Comparison of ENCODE assay signal across 8 cellular contexts in the genomic region with DNA sequence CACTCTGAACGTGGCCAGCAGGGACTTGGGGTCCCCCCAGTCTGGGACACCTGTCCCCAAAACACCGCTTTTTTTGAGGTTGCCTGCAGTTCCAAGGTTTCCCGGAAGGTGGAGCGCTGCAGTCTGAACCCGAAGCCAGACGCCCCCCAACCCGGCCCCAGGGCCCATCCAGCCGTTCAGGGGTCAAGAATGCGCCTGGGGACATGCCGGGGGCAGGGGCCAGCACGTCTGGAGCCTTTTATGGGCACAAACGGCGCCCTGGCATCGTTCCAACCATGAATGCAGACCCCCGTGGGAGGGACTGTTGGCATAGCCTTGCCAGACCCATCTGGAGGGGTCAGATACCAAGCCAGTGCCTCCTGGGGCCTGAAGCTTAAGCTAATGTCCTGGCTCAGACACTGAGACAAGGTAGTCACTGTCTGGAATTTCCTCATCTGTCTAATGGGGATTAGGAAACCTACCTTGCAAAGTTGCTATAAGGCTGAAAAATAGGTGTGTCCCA. TPM values are rescaled to one million over a fixed set of nuclear protein-coding genes. Genes with fewer than 3 reads are reported as not detected.
DNase-seq lines count a peak whose midpoint lies in the region; ATAC-seq and TF ChIP-seq lines count a peak whose summit lies in the region.

No MANE protein-coding gene starts in this region.

- H3K27ac Mint-ChIP-seq in CD8-positive, alpha-beta memory T cell: peak overlapping the region in 6 of 8 donors; percentile 30 to 93 (median 82)
- H3K27ac Mint-ChIP-seq in activated T-cell treated with anti-CD3 and anti-CD28 coated beads, Interleukin-2, amount 50 U/mL, for 24 hours: no peak overlapping the region

- H3K27me3 Mint-ChIP-seq in CD8-positive, alpha-beta memory T cell: peaks cover 8 to 18% of the 10 kb centered on the region in 2 donors
- peaks cover 34% of the 10 kb centered on the region for H3K27me3 Mint-ChIP-seq in activated T-cell treated with anti-CD3 and anti-CD28 coated beads, Interleukin-2, amount 50 U/mL, for 24 hours

- H3K36me3 Mint-ChIP-seq in CD8-positive, alpha-beta memory T cell: peaks cover 3 to 12% (median 8%) of the 10 kb centered on the region in 3 donors
- no peaks in the 10 kb centered on the region for H3K36me3 Mint-ChIP-seq in activated T-cell treated with anti-CD3 and anti-CD28 coated beads, Interleukin-2, amount 50 U/mL, for 24 hours (ENCODE audit: low read depth)

- TF ChIP-seq CTCF in LNCAP (IDR thresholded peaks at IDR 0.05) (peak; percentile 44), fibroblast of the aortic adventitia (IDR thresholded peaks at IDR 0.05; ENCODE audit: insufficient read depth, low read length) (peak; percentile 77)

- H3K9me3 ChIP-seq in CD8-positive, alpha-beta memory T cell (ENCODE audit: low read length): no peaks in the 10 kb centered on the region

- H3K4me3 ChIP-seq in CD8-positive, alpha-beta memory T cell (ENCODE audit: low read length): no peak overlapping the region
- no peak overlapping the region for H3K4me3 ChIP-seq in fibroblast of the aortic adventitia (ENCODE audit: low read depth, low read length)

- H3K4me1 Mint-ChIP-seq in CD8-positive, alpha-beta memory T cell: peaks cover 29 to 51% (median 36%) of the 10 kb centered on the region in 3 donors
- peaks cover 26% of the 10 kb centered on the region for H3K4me1 Mint-ChIP-seq in activated T-cell treated with anti-CD3 and anti-CD28 coated beads, Interleukin-2, amount 50 U/mL, for 24 hours (ENCODE audit: low read depth)

- peak overlapping the region in 3 of 7 donors; percentile 48 to 82 (median 58) for H3K4me3 Mint-ChIP-seq in CD8-positive, alpha-beta memory T cell
- no peak overlapping the region for H3K4me3 Mint-ChIP-seq in activated T-cell treated with anti-CD3 and anti-CD28 coated beads, Interleukin-2, amount 50 U/mL, for 24 hours

- peaks cover 14% of the 10 kb centered on the region for H3K27me3 ChIP-seq in CD8-positive, alpha-beta memory T cell (ENCODE audit: insufficient read depth, low read length, poor library complexity, severe bottlenecking)

- peak in 4 of 5 donors; percentile 41 to 73 (median 56) for DNase-seq in CD8-positive, alpha-beta memory T cell
- DNase-seq in activated T-cell treated with anti-CD3 and anti-CD28 coated beads, Interleukin-2, amount 50 U/mL, for 24 hours: peak; percentile 80
- DNase-seq in fibroblast of the aortic adventitia (ENCODE audit: low read depth): no peak
- DNase-seq in stimulated activated CD4-positive, alpha-beta T cell treated with anti-CD3 and anti-CD28 coated beads, Interleukin-2, amount 100 ng/mL, for 48 hours: peak; percentile 62 to 64

- H3K27ac ChIP-seq in CD8-positive, alpha-beta memory T cell (ENCODE audit: low read depth, low read length): no peak overlapping the region

- H3K4me1 ChIP-seq in CD8-positive, alpha-beta memory T cell (ENCODE audit: insufficient read depth, low read length): peaks cover 29% of the 10 kb centered on the region

- POLR2A ChIA-PET in CD8-positive, alpha-beta memory T cell (lab: Charles Lee): no interaction called here

- no peaks in the 10 kb centered on the region for H3K9me3 Mint-ChIP-seq in CD8-positive, alpha-beta memory T cell
- no peaks in the 10 kb centered on the region for H3K9me3 Mint-ChIP-seq in activated T-cell treated with anti-CD3 and anti-CD28 coated beads, Interleukin-2, amount 50 U/mL, for 24 hours

- CTCF ChIA-PET in CD8-positive, alpha-beta memory T cell (lab: Charles Lee): interaction anchor here (0.6 to 4.5 kb wide), 8 partner anchors 22 to 71 kb away, joined by 3 to 18 read pairs (median 4); no protein-coding TSS in a partner anchor

- ATAC-seq in HG03442 (IDR thresholded peaks at IDR 0.05; ENCODE audit: unreplicated experiment) (no peak), GM21390 (IDR thresholded peaks at IDR 0.05; ENCODE audit: unreplicated experiment) (no peak), GM21367 (IDR thresholded peaks at IDR 0.05; ENCODE audit: unreplicated experiment) (no peak)

- H3K36me3 ChIP-seq in CD8-positive, alpha-beta memory T cell (ENCODE audit: insufficient read depth, low read length): no peaks in the 10 kb centered on the region

RNA-seq across cellular contexts. Expression of gene S1PR5, which starts 6.9 kb away (rescaled TPM):
- 1 to 10 TPM; 1.5 to 1.8 TPM for total RNA-seq in CD8-positive, alpha-beta memory T cell
- polyA plus RNA-seq in CD8-positive, alpha-beta memory T cell: 90.3 TPM
- 0.27 and 0.41 TPM in 2 replicates for total RNA-seq in fibroblast of the aortic adventitia (ENCODE audit: low replicate concordance)

RNA-seq across cellular contexts. Expression of gene KEAP1, which starts 7.2 kb away (rescaled TPM):
- total RNA-seq in CD8-positive, alpha-beta memory T cell: 100 to 1,000 TPM; 101 to 107 TPM
- polyA plus RNA-seq in CD8-positive, alpha-beta memory T cell: 58.3 TPM
- total RNA-seq in fibroblast of the aortic adventitia (ENCODE audit: low replicate concordance): 62.5 and 130 TPM in 2 replicates

RNA-seq across cellular contexts. Expression of gene ATG4D, which starts 33.4 kb away (rescaled TPM):
- total RNA-seq in CD8-positive, alpha-beta memory T cell: 10 to 100 TPM; 44.4 to 45.1 TPM
- 28.9 TPM for polyA plus RNA-seq in CD8-positive, alpha-beta memory T cell
- total RNA-seq in fibroblast of the aortic adventitia (ENCODE audit: low replicate concordance): 6.3 and 11.4 TPM in 2 replicates

RNA-seq across cellular contexts. Expression of gene KRI1, which starts 55.5 kb away (rescaled TPM):
- total RNA-seq in CD8-positive, alpha-beta memory T cell: 10 to 100 TPM; 61.6 to 64.5 TPM
- 45.7 TPM for polyA plus RNA-seq in CD8-positive, alpha-beta memory T cell
- 11.1 and 25.0 TPM in 2 replicates for total RNA-seq in fibroblast of the aortic adventitia (ENCODE audit: low replicate concordance)

RNA-seq across cellular contexts. Expression of gene CDKN2D, which starts 58.4 kb away (rescaled TPM):
- total RNA-seq in CD8-positive, alpha-beta memory T cell: 10 to 100 TPM; 22.2 to 23.1 TPM
- polyA plus RNA-seq in CD8-positive, alpha-beta memory T cell: 176 TPM
- total RNA-seq in fibroblast of the aortic adventitia (ENCODE audit: low replicate concordance): 3.8 and 9.2 TPM in 2 replicates
